In genomic region chr11:76444384-76445121, GRCh38 we compare ENCODE assay signal across 8 cellular contexts. TPM values are rescaled to one million over a fixed set of nuclear protein-coding genes. Genes with fewer than 3 reads are reported as not detected.
DNase-seq lines count a peak whose midpoint lies in the region; ATAC-seq, FAIRE-seq and TF ChIP-seq lines count a peak whose summit lies in the region.

EMSY (plus strand) TSS chr11:76445018; CDS start chr11:76446939, 1,921 bp downstream.

- H3K18ac ChIP-seq in IMR-90 (ENCODE audit: low read depth, low read length) = peak within 1 kb of the TSS; percentile 49

- in situ Hi-C loops in IMR-90 (cut with MboI; ENCODE audit: low sequenced_read_pairs) = no loop called here

- peak within 1 kb of the TSS; percentile 94 for H3K9ac ChIP-seq in IMR-90 (ENCODE audit: low read depth, low read length)
- H3K9ac ChIP-seq in endothelial cell of umbilical vein (replicated peaks; ENCODE audit: extremely low read depth, insufficient read depth, low read length) = peak within 1 kb of the TSS; percentile 96

- WGBS in IMR-90 (ENCODE audit: extremely low coverage in 2 of 2, insufficient read length in 1 of 2), 2 experiments = 1% methylated on average over 17 of the region's 53 CpGs; no CpG with 5 or more reads in 1 of the 2 experiments

- peaks cover 22% of the 10 kb centered on the region for H3K79me2 ChIP-seq in endothelial cell of umbilical vein (ENCODE audit: control insufficient read depth, insufficient read depth, low read length)

- H4K8ac ChIP-seq in IMR-90 (ENCODE audit: low read depth in 2 of 2, low read length in 2 of 2) = peak within 1 kb of the TSS; percentile 84 to 94

- H2BK15ac ChIP-seq in IMR-90 (ENCODE audit: low read depth, low read length) = no peak within 1 kb of the TSS

- DNase-seq in DMS 273 (lab: John Stamatoyannopoulos, UW; ENCODE audit: unreplicated experiment) = peak; percentile 98
- DNase-seq in IMR-90 = peak; percentile 100
- peak; percentile 100 for DNase-seq in OCI-M1 (lab: John Stamatoyannopoulos, UW)
- DNase-seq in activated T-cell treated with anti-CD3 and anti-CD28 coated beads for 24 hours (ENCODE audit: low read depth) = peak; percentile 87
- DNase-seq in endothelial cell of umbilical vein (ENCODE audit: low read depth, low spot score) = peak; percentile 100
- DNase-seq in midbrain (lab: John Stamatoyannopoulos, UW) = peak; percentile 99
- peak; percentile 77 to 82 for DNase-seq in stimulated activated CD8-positive, alpha-beta memory T cell treated with anti-CD3 and anti-CD28 coated beads, Interleukin-2, amount 100 ng/mL, for 1 hour (ENCODE audit: low read depth in 2 of 2)

- FAIRE-seq in endothelial cell of umbilical vein (lab: Jason Lieb, UNC) = peak; percentile 99

- peaks cover 16 to 34% of the 10 kb centered on the region in 2 experiments; a peak in 3 of 4 replicates for H3K79me1 ChIP-seq in IMR-90 (ENCODE audit: low read depth in 1 of 2, low read length in 2 of 2)

- no TSS peak for BruUV-seq in IMR-90 (replicated peaks; lab: Mats Ljungman, UMichigan)
- BruUV-seq in endothelial cell of umbilical vein (replicated peaks; lab: Mats Ljungman, UMichigan) = no TSS peak

- no peaks in the 10 kb centered on the region for H3K4me1 ChIP-seq in IMR-90 (ENCODE audit: control insufficient read depth, insufficient read depth, low read length)
- H3K4me1 ChIP-seq in endothelial cell of umbilical vein (ENCODE audit: control insufficient read depth, extremely low read depth, insufficient read depth, low read length) = peaks cover 12% of the 10 kb centered on the region

- H2AFZ ChIP-seq in IMR-90 (replicated peaks; ENCODE audit: low read length, poor library complexity) (peak within 1 kb of the TSS; percentile 86), endothelial cell of umbilical vein (ENCODE audit: low read depth, low read length) (peak within 1 kb of the TSS; percentile 93)

- H3K56ac ChIP-seq in IMR-90 (ENCODE audit: extremely low read depth, insufficient read depth, low read length) = peak within 1 kb of the TSS; percentile 91

- peak within 1 kb of the TSS; percentile 95 for H2AK9ac ChIP-seq in IMR-90 (replicated peaks; ENCODE audit: low read depth, low read length, poor library complexity)

- POLR2A ChIA-PET in IMR-90 (lab: Charles Lee; ENCODE audit: unreplicated experiment) (no interaction called here), endothelial cell of umbilical vein (lab: Charles Lee) (no interaction called here)

- dilution Hi-C loops in IMR-90 (cut with HindIII; ENCODE audit: low sequenced_read_pairs, unreplicated experiment) = no loop called here
- dilution Hi-C loops in endothelial cell of umbilical vein (cut with MboI; ENCODE audit: extremely low pct_ligation_motif_present, low sequenced_read_pairs) = no loop called here

- H4K20me1 ChIP-seq in IMR-90 (ENCODE audit: insufficient read depth, low read length) (peaks cover 9% of the 10 kb centered on the region; the same call in 1 of the 2 replicates), endothelial cell of umbilical vein (replicated peaks; ENCODE audit: control insufficient read depth, extremely low read depth, insufficient read depth, low read length) (no peaks in the 10 kb centered on the region)

- H3K36me3 ChIP-seq in IMR-90 (ENCODE audit: control insufficient read depth, insufficient read depth, low read length) (no peaks in the 10 kb centered on the region), endothelial cell of umbilical vein (ENCODE audit: control insufficient read depth in 2 of 2, extremely low read depth in 1 of 2, insufficient read depth in 2 of 2, low read length in 2 of 2) (peaks cover 0 to under 1% of the 10 kb centered on the region in 2 experiments)

- peak within 1 kb of the TSS; percentile 95 for H3K14ac ChIP-seq in IMR-90 (replicated peaks; ENCODE audit: low read depth, low read length)

- H2BK5ac ChIP-seq in IMR-90 (ENCODE audit: low read depth, low read length, poor library complexity, severe bottlenecking) = peak within 1 kb of the TSS; percentile 66

- peak within 1 kb of the TSS; percentile 81 for H4K91ac ChIP-seq in IMR-90 (ENCODE audit: insufficient read depth, low read depth, low read length)

- no peak for TF ChIP-seq RAD21 in IMR-90 (IDR thresholded peaks at IDR 0.05; ENCODE audit: low read length)

- H4K5ac ChIP-seq in IMR-90 (ENCODE audit: low read depth, low read length) = peak within 1 kb of the TSS; percentile 87

- H3K9me3 ChIP-seq in IMR-90 (ENCODE audit: control insufficient read depth, insufficient read depth, low read length) (no peaks in the 10 kb centered on the region), endothelial cell of umbilical vein (replicated peaks; ENCODE audit: control insufficient read depth, insufficient read depth, low read length) (no peaks in the 10 kb centered on the region)

- H3K4me2 ChIP-seq in IMR-90 (ENCODE audit: low read depth, low read length) = peak within 1 kb of the TSS; percentile 92
- peak within 1 kb of the TSS; percentile 81 for H3K4me2 ChIP-seq in endothelial cell of umbilical vein (ENCODE audit: insufficient read depth, low read length)

- ATAC-seq in GM21528 (IDR thresholded peaks at IDR 0.05; ENCODE audit: low FRiP score, unreplicated experiment) (peak; percentile 95), IMR-90 (ENCODE audit: low read depth) (peak; percentile 94)

- peak within 1 kb of the TSS; percentile 64 for H2AK5ac ChIP-seq in IMR-90 (ENCODE audit: low read depth, low read length)

- 0 out of 2 replicates have a peak, but pooled peaks cover 3% of the 10 kb centered on the region for H3K9me1 ChIP-seq in IMR-90 (ENCODE audit: insufficient read depth, low read length)
- no peaks in the 10 kb centered on the region for H3K9me1 ChIP-seq in endothelial cell of umbilical vein (replicated peaks; ENCODE audit: control insufficient read depth, extremely low read depth, insufficient read depth, low read length)

- TF ChIP-seq POLR2A in IMR-90 (IDR thresholded peaks at IDR 0.05; ENCODE audit: low read depth, low read length) (peak; percentile 97), endothelial cell of umbilical vein (IDR thresholded peaks at IDR 0.05; ENCODE audit: low read depth, low read length) (peak; percentile 98)

- H3K23ac ChIP-seq in IMR-90 (ENCODE audit: low read depth, low read length) = peak within 1 kb of the TSS; percentile 90

- no peaks in the 10 kb centered on the region for H3K27me3 ChIP-seq in IMR-90 (ENCODE audit: control insufficient read depth, insufficient read depth, low read length)
- no peaks in the 10 kb centered on the region for H3K27me3 ChIP-seq in endothelial cell of umbilical vein (ENCODE audit: control insufficient read depth in 2 of 2, insufficient read depth in 2 of 2, low read length in 2 of 2)

- intact Hi-C loops in IMR-90 (cut with micrococcal nuclease) = loop anchor here (2.0 to 5.0 kb wide), 3 partner anchors 62 to 237 kb away; partner anchors contain the start of genes GVQW3, THAP12 and WNT11
- intact Hi-C loops in endothelial cell of umbilical vein (cut with micrococcal nuclease) = loop anchor here (1.0 to 2.0 kb wide), 5 partner anchors 63 to 236 kb away; partner anchors contain the start of genes GVQW3, LRRC32 and THAP12

- H2BK120ac ChIP-seq in IMR-90 (ENCODE audit: low read depth, low read length) = peak within 1 kb of the TSS; percentile 50

- H3K4me3 ChIP-seq in IMR-90 (ENCODE audit: insufficient read depth, low read depth, low read length) (peak within 1 kb of the TSS; percentile 68), endothelial cell of umbilical vein (replicated peaks in 1 of 3; ENCODE audit: insufficient read depth in 1 of 3, low read depth in 1 of 3, low read length in 3 of 3) (peak within 1 kb of the TSS; percentile 83 to 96 (median 89))

- no peak within 1 kb of the TSS for H2BK20ac ChIP-seq in IMR-90 (ENCODE audit: low read depth, low read length)

- no peak for TF ChIP-seq CTCF in IMR-90 (conservative IDR thresholded peaks at IDR 0.05; ENCODE audit: low read depth, low read length)
- TF ChIP-seq CTCF in endothelial cell of umbilical vein (IDR thresholded peaks at IDR 0.05; ENCODE audit: extremely low read depth in 1 of 2, insufficient read depth in 1 of 2, low read depth in 1 of 2, low read length in 2 of 2) = no peak

- CTCF ChIA-PET in IMR-90 (lab: Yijun Ruan, JAX) = interaction anchor here (1.2 kb wide), 1 partner anchor 10 kb away, joined by 3 read pairs; no protein-coding TSS in a partner anchor
- CTCF ChIA-PET in endothelial cell of umbilical vein (lab: Charles Lee) = no interaction called here

- H3K27ac ChIP-seq in IMR-90 (ENCODE audit: insufficient read depth, low read length) (peak within 1 kb of the TSS; percentile 82), endothelial cell of umbilical vein (ENCODE audit: insufficient read depth, low read depth, low read length) (peak within 1 kb of the TSS; percentile 94)

- peak within 1 kb of the TSS; percentile 91 for H3K4ac ChIP-seq in IMR-90 (ENCODE audit: low read depth, low read length)

TF ChIP-seq in IMR-90, 13 proteins besides CTCF, POLR2A, EP300 and RAD21 (continues in another document):
- TF ChIP-seq FOS (IDR thresholded peaks at IDR 0.05; ENCODE audit: low read depth, low read length) = no peak
- TF ChIP-seq MAZ (IDR thresholded peaks at IDR 0.05; ENCODE audit: borderline replicate concordance, low read depth, low read length) = peak; percentile 19; the same call in 1 of the 2 replicates
- TF ChIP-seq NFE2L2 (IDR thresholded peaks at IDR 0.05; ENCODE audit: low read depth, low read length) = 0 out of 2 replicates have a peak, but pooled peaks have one; percentile 1

TF ChIP-seq in endothelial cell of umbilical vein, 7 proteins besides CTCF, POLR2A, EP300 and RAD21 (continues in another document):
- no peak for TF ChIP-seq JUN (IDR thresholded peaks at IDR 0.05; ENCODE audit: borderline replicate concordance, insufficient read depth, insufficient read length, low read depth)
- peak; percentile 96 for TF ChIP-seq POLR2AphosphoS5 (IDR thresholded peaks at IDR 0.05; ENCODE audit: insufficient read depth, low read depth, low read length)
- no peak for TF ChIP-seq FOS (IDR thresholded peaks at IDR 0.05; ENCODE audit: borderline replicate concordance, insufficient read depth, low read length)
- TF ChIP-seq EZH2 (IDR thresholded peaks at IDR 0.05; ENCODE audit: borderline replicate concordance, low read depth, low read length, severe bottlenecking) = no peak

RNA-seq across cellular contexts. Expression of gene EMSY, which starts in this region (rescaled TPM):
- total RNA-seq in IMR-90 (2012; rRNA removed) = 22.0 and 28.9 TPM in 2 replicates
- polyA plus RNA-seq in IMR-90 (2012; rRNA removed) = 14.1 and 18.0 TPM in 2 replicates
- polyA plus RNA-seq in IMR-90 (2012; cell fraction: cytosol; rRNA removed) = 5.9 and 6.1 TPM in 2 replicates
- polyA plus RNA-seq in IMR-90 (2012; cell fraction: nucleus; rRNA removed; ENCODE audit: low replicate concordance) = 26.1 and 47.3 TPM in 2 replicates
- total RNA-seq in endothelial cell of umbilical vein = 23.4 and 25.7 TPM in 2 replicates
- 18.3 and 19.2 TPM in 2 replicates for polyA plus RNA-seq in endothelial cell of umbilical vein
- polyA plus RNA-seq in endothelial cell of umbilical vein (2011; cell fraction: cytosol; rRNA removed) = 15.3 and 15.5 TPM in 2 replicates
- polyA plus RNA-seq in endothelial cell of umbilical vein (2011; cell fraction: nucleus; rRNA removed) = 51.3 and 57.0 TPM in 2 replicates
- polyA plus RNA-seq in endothelial cell of umbilical vein (2012) = 15.3 and 17.6 TPM in 2 replicates
- 37.6 and 41.7 TPM in 2 replicates for polyA minus RNA-seq in endothelial cell of umbilical vein
- 12.8 TPM for polyA minus RNA-seq in endothelial cell of umbilical vein (2011; cell fraction: cytosol; rRNA and poly(A)+ RNA removed)
- polyA minus RNA-seq in endothelial cell of umbilical vein (2011; cell fraction: nucleus; rRNA and poly(A)+ RNA removed) = 83.3 and 104 TPM in 2 replicates

Comparison
In these comparisons a context has a peak if more than half of its experiments do, and no peak if none do; other contexts are left out.
1. Peak in every context shown above with its lines: DNase-seq, ATAC-seq, H3K4me3 ChIP-seq and H3K27ac ChIP-seq.